ENCODE assay signal across 16 cellular contexts in the genomic region with DNA sequence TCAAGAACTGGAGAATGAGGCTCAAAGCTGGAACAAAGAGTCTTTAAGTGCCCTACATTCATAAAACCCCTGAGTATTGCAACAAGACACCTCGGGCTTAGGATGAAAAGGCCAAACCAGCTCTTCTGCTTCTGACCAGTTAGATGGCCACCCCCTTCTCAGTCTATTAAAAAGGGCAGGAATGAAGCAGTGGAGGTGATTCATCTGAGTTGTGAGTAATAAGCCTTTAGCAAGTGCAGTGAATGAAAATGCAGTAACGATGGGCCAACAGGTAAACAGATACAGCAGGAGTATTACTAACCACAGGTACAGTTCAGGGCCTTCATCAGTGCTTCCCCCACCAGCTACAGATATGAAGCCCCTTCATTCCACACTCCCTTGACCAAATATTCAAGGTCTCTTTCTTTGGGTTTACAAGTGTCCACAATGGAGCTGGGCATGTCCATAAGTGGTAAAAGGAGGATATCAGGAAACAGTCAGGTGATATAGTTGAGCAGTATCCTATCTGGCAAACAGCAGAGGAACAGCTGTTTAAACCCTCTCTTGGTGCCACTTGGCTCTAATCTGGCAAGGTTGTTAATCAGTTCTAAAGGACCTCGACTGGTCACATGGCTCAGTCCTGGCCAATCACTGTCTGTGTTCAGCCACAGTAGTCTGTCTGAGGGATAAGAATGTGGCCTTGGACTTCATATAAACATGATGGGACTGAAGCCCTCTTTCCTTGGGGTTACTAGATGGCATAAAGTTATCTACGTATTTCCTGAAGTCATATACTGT. TPM values are rescaled to one million over a fixed set of nuclear protein-coding genes. Genes with fewer than 3 reads are reported as not detected.
DNase-seq lines count a peak whose midpoint lies in the region; ATAC-seq and TF ChIP-seq lines count a peak whose summit lies in the region.
"Had no signal": no experiment of that assay in that cellular context is flagged by ENCODE, and none has a peak within 500 bp of the region (broad histone marks: within the 10 kb centered on the region; RNA-seq: fewer than 3 reads in every experiment).

No MANE protein-coding gene starts in this region.

- H4K20me1 ChIP-seq in PC-9 (ENCODE audit: insufficient read depth), result no peaks in the 10 kb centered on the region

- H3K27ac ChIP-seq in PC-9 (peak overlapping the region; percentile 88), brain microvascular endothelial cell (no peak overlapping the region)

- H3K4me1 Mint-ChIP-seq in Calu3 (ENCODE audit: low read depth, unreplicated experiment), result peaks cover 29% of the 10 kb centered on the region
- H3K4me1 Mint-ChIP-seq: IgD-negative memory B cell had no signal

- H3K9me3 ChIP-seq in PC-9 (ENCODE audit: insufficient read depth, low read depth), result peaks cover 4% of the 10 kb centered on the region; the same call in 1 of the 2 replicates
- H3K9me3 ChIP-seq: BE2C had no signal

- peak overlapping the region; percentile 73 for H3K27ac Mint-ChIP-seq in Calu3 (ENCODE audit: unreplicated experiment)
- H3K27ac Mint-ChIP-seq: dendritic cell treated with granulocyte-macrophage colony-stimulating factor and Interleukin-4, amounts not matched to agents 40 ng/mL and 50 ng/mL, for 4 days; IgD-negative memory B cell; progenitor cell of endocrine pancreas had no signal

- intact Hi-C loops in Calu3 (cut with micrococcal nuclease; ENCODE audit: unreplicated experiment) (loop anchor here (1.0 kb wide), 1 partner anchor 71 kb away; no protein-coding TSS in a partner anchor), PC-9 (cut with micrococcal nuclease; ENCODE audit: unreplicated experiment) (loop anchor here (2.0 kb wide), 1 partner anchor 126 kb away; no protein-coding TSS in a partner anchor)

- peaks cover 27% of the 10 kb centered on the region for H3K4me1 ChIP-seq in PC-9 (replicated peaks; ENCODE audit: insufficient read depth)
- H3K4me1 ChIP-seq: BE2C had no signal

- no peaks in the 10 kb centered on the region for H3K9me2 ChIP-seq in PC-9 (ENCODE audit: insufficient read depth)

- H3K36me3 ChIP-seq in PC-9 (ENCODE audit: low read depth) (no peaks in the 10 kb centered on the region), brain microvascular endothelial cell (replicated peaks) (no peaks in the 10 kb centered on the region)
- H3K36me3 ChIP-seq: BE2C had no signal

- no peak for ATAC-seq in HG03460 (IDR thresholded peaks at IDR 0.05; ENCODE audit: unreplicated experiment)

- TF ChIP-seq CTCF in Calu3 (IDR thresholded peaks at IDR 0.05; ENCODE audit: unreplicated experiment) (no peak), PC-9 (conservative IDR thresholded peaks at IDR 0.05) (no peak), brain microvascular endothelial cell (IDR thresholded peaks at IDR 0.05; ENCODE audit: low read depth, low read length, missing control alignments) (no peak)

- no peaks in the 10 kb centered on the region for H3K27me3 Mint-ChIP-seq in Calu3 (ENCODE audit: unreplicated experiment)
- H3K27me3 Mint-ChIP-seq: dendritic cell treated with granulocyte-macrophage colony-stimulating factor and Interleukin-4, amounts not matched to agents 40 ng/mL and 50 ng/mL, for 4 days; progenitor cell of endocrine pancreas had no signal

- BruUV-seq in Calu3 (replicated peaks; lab: Mats Ljungman, UMichigan), result no TSS peak
- no TSS peak for BruUV-seq in PC-9 (replicated peaks; lab: Mats Ljungman, UMichigan)

- H2AFZ ChIP-seq in PC-9, result peak overlapping the region; percentile 64; the same call in 1 of the 2 replicates

- CTCF ChIA-PET in Calu3 (lab: Charles Lee) (interaction anchor here (0.9 kb wide), 2 partner anchors 87 to 137 kb away, joined by 3 to 9 read pairs; no protein-coding TSS in a partner anchor), PC-9 (lab: Charles Lee) (no interaction called here)

- POLR2A ChIA-PET in PC-9 (lab: Charles Lee; ENCODE audit: unreplicated experiment), result interaction anchor here (0.6 to 0.7 kb wide), 2 partner anchors 27 to 1998 kb away, joined by 3 to 5 read pairs; no protein-coding TSS in a partner anchor

- DNase-seq in Calu3 (peak; percentile 55), HT-29 (ENCODE audit: low spot score) (peak; percentile 18), PC-9 (peak; percentile 56 to 94), iris pigment epithelial cell (ENCODE audit: low read depth) (peak; percentile 12), brain microvascular endothelial cell (no peak), NCI-H1694 (lab: John Stamatoyannopoulos, UW) (no peak), NCI-H1105 treated with DMSO at 0.1 percent for 48 hours (lab: John Stamatoyannopoulos, UW) (no peak)
- DNase-seq: activated T-cell treated with anti-CD3 and anti-CD28 coated beads for 4 hours; BE2C; NCI-H1436 treated with DMSO at 0.1 percent for 48 hours; stimulated activated CD4-positive, alpha-beta T cell treated with anti-CD3 and anti-CD28 coated beads, Interleukin-2, amount 100 ng/mL, for 24 hours had no signal

- peak overlapping the region; percentile 35 for H3K4me2 ChIP-seq in PC-9

- H3K36me3 Mint-ChIP-seq in Calu3 (ENCODE audit: insufficient read depth, unreplicated experiment), result peaks cover 5% of the 10 kb centered on the region
- H3K36me3 Mint-ChIP-seq: IgD-negative memory B cell had no signal

- in situ Hi-C loops in brain microvascular endothelial cell (cut with HindIII; ENCODE audit: low pct_ligation_motif_present, low sequenced_read_pairs), result no loop called here

- no peak overlapping the region for H3K4me3 Mint-ChIP-seq in Calu3 (ENCODE audit: low read depth, unreplicated experiment)
- H3K4me3 Mint-ChIP-seq: dendritic cell treated with granulocyte-macrophage colony-stimulating factor and Interleukin-4, amounts not matched to agents 40 ng/mL and 50 ng/mL, for 4 days; IgD-negative memory B cell had no signal

- H3F3A ChIP-seq in PC-9 (ENCODE audit: insufficient read depth, low read depth), result peaks cover 20% of the 10 kb centered on the region

- no peaks in the 10 kb centered on the region for H3K79me2 ChIP-seq in PC-9 (ENCODE audit: low read depth)

- H3K4me3 ChIP-seq in PC-9 (no peak overlapping the region), brain microvascular endothelial cell (ENCODE audit: low read depth, low read length) (no peak overlapping the region)

- H3K9me3 Mint-ChIP-seq in Calu3 (ENCODE audit: low read depth, unreplicated experiment), result no peaks in the 10 kb centered on the region
- H3K9me3 Mint-ChIP-seq: dendritic cell treated with granulocyte-macrophage colony-stimulating factor and Interleukin-4, amounts not matched to agents 40 ng/mL and 50 ng/mL, for 4 days had no signal

- H3K27me3 ChIP-seq in PC-9 (ENCODE audit: insufficient read depth, low read depth), result no peaks in the 10 kb centered on the region
- H3K27me3 ChIP-seq in brain microvascular endothelial cell (replicated peaks), result no peaks in the 10 kb centered on the region
- H3K27me3 ChIP-seq: BE2C had no signal

RNA-seq across cellular contexts. Expression of a gene that starts 17.8 kb away (rescaled TPM):
- total RNA-seq in Calu3 (2022), result not detected in 2 replicates
- not detected in 2 replicates for total RNA-seq in HT-29 (2014; rRNA removed; shearing (Covaris generic))
- not detected in 2 replicates for total RNA-seq in PC-9 (2021)
- total RNA-seq: progenitor cell of endocrine pancreas had no signal

RNA-seq across cellular contexts. Expression of a gene that starts 39.1 kb away (rescaled TPM):
- total RNA-seq in Calu3 (2022) (0.76 TPM in 1 of 2 replicates, not detected in the other), PC-9 (2021) (not detected in 2 replicates)
- not detected in 2 replicates for total RNA-seq in HT-29 (2014; rRNA removed; shearing (Covaris generic))
- total RNA-seq: frontal cortex, progenitor cell of endocrine pancreas had no signal

RNA-seq across cellular contexts. Expression of a gene that starts 56.7 kb away (rescaled TPM):
- total RNA-seq in Calu3 (2022), result 0.34 and 0.68 TPM in 2 replicates
- total RNA-seq in HT-29 (2014; rRNA removed; shearing (Covaris generic)), result not detected in 2 replicates
- not detected in 2 replicates for total RNA-seq in PC-9 (2021)
- total RNA-seq: frontal cortex, progenitor cell of endocrine pancreas had no signal

Comparison
In these comparisons a context has a peak if more than half of its experiments do, and no peak if none do; other contexts are left out.
1. DNase-seq: peak in Calu3 (single experiment), HT-29 (single experiment), PC-9 (2 of 2) and iris pigment epithelial cell (single experiment); none in brain microvascular endothelial cell (single experiment), NCI-H1694 (single experiment) and NCI-H1105 treated with DMSO at 0.1 percent for 48 hours (single experiment).